In the genomic region with DNA sequence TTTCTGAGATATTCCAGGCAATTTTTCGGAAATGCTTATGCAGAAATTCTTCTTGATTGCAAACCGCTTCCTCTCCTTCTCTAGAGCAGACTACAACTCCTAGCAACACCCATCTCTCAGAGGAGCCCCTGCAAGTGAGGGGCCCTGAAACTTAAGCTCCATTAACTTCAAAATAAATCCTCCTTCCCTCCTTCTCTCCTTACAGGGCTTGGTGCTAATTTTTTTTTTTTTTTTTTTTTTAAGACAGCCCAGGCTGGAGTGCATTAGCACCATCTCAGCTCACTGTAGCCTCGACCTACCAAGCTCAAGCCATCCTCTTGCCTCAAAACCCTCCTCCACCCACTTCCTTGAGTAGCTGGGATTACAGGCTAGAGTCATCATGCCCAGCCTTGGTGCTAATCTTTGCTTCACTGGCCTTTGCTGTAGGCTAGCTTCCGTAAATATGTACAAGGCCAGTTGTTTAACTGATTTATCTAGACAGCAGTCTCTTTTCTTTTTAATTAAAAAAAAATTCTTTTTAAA, we compare ENCODE assay signal across 1 cellular context.
TF ChIP-seq lines count a peak whose summit lies in the region.

No MANE protein-coding gene starts in this region.

TF ChIP-seq in HEK293T, 16 proteins besides CTCF, POLR2A, EP300 and RAD21:
- TF ChIP-seq FOXK2 (IDR thresholded peaks at IDR 0.05): no peak
- peak; percentile 44 for TF ChIP-seq ZNF384 (IDR thresholded peaks at IDR 0.05)
